Comparison of ENCODE assay signal across 1 cellular context in the genomic region with DNA sequence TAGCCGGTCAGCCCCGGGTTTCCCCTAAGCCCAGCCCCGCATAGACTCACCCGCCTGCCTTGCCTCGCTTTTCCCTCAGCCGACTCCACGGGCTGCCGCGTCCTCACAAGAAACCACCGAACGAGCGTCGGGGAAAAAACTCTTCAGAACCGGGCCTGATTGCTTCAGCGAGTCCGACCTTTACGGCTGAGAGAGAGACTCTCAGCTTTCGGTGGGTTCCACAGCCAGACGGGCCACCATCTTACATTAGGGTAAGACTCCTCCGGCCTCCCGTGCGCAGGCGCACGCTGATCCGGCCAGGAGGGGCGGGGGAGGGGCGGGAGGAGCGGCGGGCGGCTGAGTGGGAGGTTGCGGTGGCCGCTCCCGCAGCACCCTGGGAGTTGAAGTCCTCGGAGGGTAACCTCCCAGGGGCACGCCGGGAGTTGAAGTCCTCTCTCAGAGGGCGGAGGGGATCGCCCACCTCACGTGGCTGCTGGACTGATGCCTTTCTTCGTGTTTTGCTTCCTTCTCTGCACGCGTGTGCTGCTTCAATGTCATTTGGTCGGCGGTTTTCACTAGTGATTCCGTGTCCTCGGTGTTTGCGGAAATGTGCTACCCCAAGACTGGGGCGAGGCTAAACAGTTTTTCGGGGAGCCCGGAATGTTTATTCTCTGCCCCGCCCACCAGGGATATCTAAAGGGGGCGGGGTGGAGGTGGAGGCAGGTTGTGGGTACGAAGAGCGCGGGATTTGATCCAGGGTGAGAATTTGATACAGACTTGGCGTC.
TF ChIP-seq lines count a peak whose summit lies in the region.

A gene with protein sequence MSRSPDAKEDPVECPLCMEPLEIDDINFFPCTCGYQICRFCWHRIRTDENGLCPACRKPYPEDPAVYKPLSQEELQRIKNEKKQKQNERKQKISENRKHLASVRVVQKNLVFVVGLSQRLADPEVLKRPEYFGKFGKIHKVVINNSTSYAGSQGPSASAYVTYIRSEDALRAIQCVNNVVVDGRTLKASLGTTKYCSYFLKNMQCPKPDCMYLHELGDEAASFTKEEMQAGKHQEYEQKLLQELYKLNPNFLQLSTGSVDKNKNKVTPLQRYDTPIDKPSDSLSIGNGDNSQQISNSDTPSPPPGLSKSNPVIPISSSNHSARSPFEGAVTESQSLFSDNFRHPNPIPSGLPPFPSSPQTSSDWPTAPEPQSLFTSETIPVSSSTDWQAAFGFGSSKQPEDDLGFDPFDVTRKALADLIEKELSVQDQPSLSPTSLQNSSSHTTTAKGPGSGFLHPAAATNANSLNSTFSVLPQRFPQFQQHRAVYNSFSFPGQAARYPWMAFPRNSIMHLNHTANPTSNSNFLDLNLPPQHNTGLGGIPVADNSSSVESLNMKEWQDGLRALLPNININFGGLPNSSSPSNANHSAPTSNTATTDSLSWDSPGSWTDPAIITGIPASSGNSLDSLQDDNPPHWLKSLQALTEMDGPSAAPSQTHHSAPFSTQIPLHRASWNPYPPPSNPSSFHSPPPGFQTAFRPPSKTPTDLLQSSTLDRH (minus strand): TSS at position 264 of the 764 bp plus-strand sequence. CDS start 71,771 bp downstream, outside the sequence.

TF ChIP-seq in K562, 482 proteins besides CTCF, POLR2A, EP300 and RAD21 (continued from another document and continues in another):
- TF ChIP-seq, protein P1, sequence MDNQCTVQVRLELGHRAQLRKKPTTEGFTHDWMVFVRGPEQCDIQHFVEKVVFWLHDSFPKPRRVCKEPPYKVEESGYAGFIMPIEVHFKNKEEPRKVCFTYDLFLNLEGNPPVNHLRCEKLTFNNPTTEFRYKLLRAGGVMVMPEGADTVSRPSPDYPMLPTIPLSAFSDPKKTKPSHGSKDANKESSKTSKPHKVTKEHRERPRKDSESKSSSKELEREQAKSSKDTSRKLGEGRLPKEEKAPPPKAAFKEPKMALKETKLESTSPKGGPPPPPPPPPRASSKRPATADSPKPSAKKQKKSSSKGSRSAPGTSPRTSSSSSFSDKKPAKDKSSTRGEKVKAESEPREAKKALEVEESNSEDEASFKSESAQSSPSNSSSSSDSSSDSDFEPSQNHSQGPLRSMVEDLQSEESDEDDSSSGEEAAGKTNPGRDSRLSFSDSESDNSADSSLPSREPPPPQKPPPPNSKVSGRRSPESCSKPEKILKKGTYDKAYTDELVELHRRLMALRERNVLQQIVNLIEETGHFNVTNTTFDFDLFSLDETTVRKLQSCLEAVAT (IDR thresholded peaks at IDR 0.05), result peak; percentile 66 to 84; a peak in 3 of 4 replicates
- TF ChIP-seq MXI1 (IDR thresholded peaks at IDR 0.05; ENCODE audit: low read depth, low read length), result peak; percentile 98
- no peak for TF ChIP-seq TCF7 (IDR thresholded peaks at IDR 0.05; ENCODE audit: borderline replicate concordance)
- TF ChIP-seq ZFPM2 (CRISPR knock-in tag; IDR thresholded peaks at IDR 0.05), result no peak
- TF ChIP-seq, protein P2, sequence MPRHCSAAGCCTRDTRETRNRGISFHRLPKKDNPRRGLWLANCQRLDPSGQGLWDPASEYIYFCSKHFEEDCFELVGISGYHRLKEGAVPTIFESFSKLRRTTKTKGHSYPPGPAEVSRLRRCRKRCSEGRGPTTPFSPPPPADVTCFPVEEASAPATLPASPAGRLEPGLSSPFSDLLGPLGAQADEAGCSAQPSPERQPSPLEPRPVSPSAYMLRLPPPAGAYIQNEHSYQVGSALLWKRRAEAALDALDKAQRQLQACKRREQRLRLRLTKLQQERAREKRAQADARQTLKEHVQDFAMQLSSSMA (CRISPR knock-in tag; IDR thresholded peaks at IDR 0.05), result no peak
- peak; percentile 31 for TF ChIP-seq NFIC (IDR thresholded peaks at IDR 0.05)
- no peak for TF ChIP-seq ID3 (CRISPR knock-in tag; IDR thresholded peaks at IDR 0.05)
- TF ChIP-seq ID3 (tag; IDR thresholded peaks at IDR 0.05), result no peak; the same call in 1 of the 2 replicates
- no peak for TF ChIP-seq SMAD1 (IDR thresholded peaks at IDR 0.05; ENCODE audit: low read depth, low read length, partially characterized antibody)
- TF ChIP-seq LCOR (CRISPR knock-in tag; IDR thresholded peaks at IDR 0.05), result peak; percentile 97
- peak; percentile 98 for TF ChIP-seq RBBP5 (IDR thresholded peaks at IDR 0.05; ENCODE audit: borderline replicate concordance, insufficient read depth, low read length, poor library complexity, severe bottlenecking)
- TF ChIP-seq, protein P3, sequence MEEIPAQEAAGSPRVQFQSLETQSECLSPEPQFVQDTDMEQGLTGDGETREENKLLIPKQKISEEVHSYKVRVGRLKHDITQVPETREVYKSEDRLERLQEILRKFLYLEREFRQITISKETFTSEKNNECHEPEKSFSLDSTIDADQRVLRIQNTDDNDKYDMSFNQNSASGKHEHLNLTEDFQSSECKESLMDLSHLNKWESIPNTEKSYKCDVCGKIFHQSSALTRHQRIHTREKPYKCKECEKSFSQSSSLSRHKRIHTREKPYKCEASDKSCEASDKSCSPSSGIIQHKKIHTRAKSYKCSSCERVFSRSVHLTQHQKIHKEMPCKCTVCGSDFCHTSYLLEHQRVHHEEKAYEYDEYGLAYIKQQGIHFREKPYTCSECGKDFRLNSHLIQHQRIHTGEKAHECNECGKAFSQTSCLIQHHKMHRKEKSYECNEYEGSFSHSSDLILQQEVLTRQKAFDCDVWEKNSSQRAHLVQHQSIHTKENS (CRISPR knock-in tag; IDR thresholded peaks at IDR 0.05), result no peak
- no peak for TF ChIP-seq GABPB2 (CRISPR knock-in tag; conservative IDR thresholded peaks at IDR 0.05)
- no peak for TF ChIP-seq SMARCC2 (IDR thresholded peaks at IDR 0.05; ENCODE audit: low read depth)
- TF ChIP-seq, protein P4, sequence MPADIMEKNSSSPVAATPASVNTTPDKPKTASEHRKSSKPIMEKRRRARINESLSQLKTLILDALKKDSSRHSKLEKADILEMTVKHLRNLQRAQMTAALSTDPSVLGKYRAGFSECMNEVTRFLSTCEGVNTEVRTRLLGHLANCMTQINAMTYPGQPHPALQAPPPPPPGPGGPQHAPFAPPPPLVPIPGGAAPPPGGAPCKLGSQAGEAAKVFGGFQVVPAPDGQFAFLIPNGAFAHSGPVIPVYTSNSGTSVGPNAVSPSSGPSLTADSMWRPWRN (IDR thresholded peaks at IDR 0.05; ENCODE audit: low read depth), result no peak
- no peak for TF ChIP-seq ZNF668 (CRISPR knock-in tag; IDR thresholded peaks at IDR 0.05)
- TF ChIP-seq HMGXB4 (CRISPR knock-in tag; IDR thresholded peaks at IDR 0.05), result peak; percentile 99
- TF ChIP-seq ZNF253 (CRISPR knock-in tag; conservative IDR thresholded peaks at IDR 0.05), result no peak
- no peak for TF ChIP-seq ARHGAP35 (IDR thresholded peaks at IDR 0.05; ENCODE audit: partially characterized antibody)
- no peak; the same call in 1 of the 2 replicates for TF ChIP-seq TFE3 (CRISPR knock-in tag; IDR thresholded peaks at IDR 0.05)
- no peak for TF ChIP-seq CBFA2T2 (conservative IDR thresholded peaks at IDR 0.05)
- TF ChIP-seq GABPA (tag; conservative IDR thresholded peaks at IDR 0.05; ENCODE audit: low read depth), result peak; percentile 64; the same call in 1 of the 2 replicates
- TF ChIP-seq SNRNP70 (optimal IDR thresholded peaks at IDR 0.05; ENCODE audit: low read depth, low read length), result no peak
- peak; percentile 3; the same call in 1 of the 2 replicates for TF ChIP-seq MTA3 (IDR thresholded peaks at IDR 0.05; ENCODE audit: borderline replicate concordance)
- 0 out of 2 replicates have a peak, but pooled peaks have one; percentile 34 for TF ChIP-seq REST (CRISPR knock-in tag; IDR thresholded peaks at IDR 0.05; ENCODE audit: low read depth)
- peak; percentile 98 for TF ChIP-seq KDM5B (IDR thresholded peaks at IDR 0.05; ENCODE audit: insufficient replicate concordance, low read depth, low read length)
- TF ChIP-seq SRSF3 (IDR thresholded peaks at IDR 0.05; ENCODE audit: insufficient read depth, low read length), result 0 out of 2 replicates have a peak, but pooled peaks have one; percentile 59
- peak; percentile 60; the same call in 1 of the 2 replicates for TF ChIP-seq NFATC3 (IDR thresholded peaks at IDR 0.05)
- TF ChIP-seq CC2D1A (IDR thresholded peaks at IDR 0.05), result peak; percentile 11; the same call in 1 of the 2 replicates
- no peak for TF ChIP-seq MEF2A (IDR thresholded peaks at IDR 0.05; ENCODE audit: control insufficient read depth, low read depth, low read length)
- TF ChIP-seq SAP30 (IDR thresholded peaks at IDR 0.05; ENCODE audit: borderline replicate concordance, insufficient read depth, low read depth, low read length, poor library complexity, severe bottlenecking), result peak; percentile 99
- TF ChIP-seq KDM4B (IDR thresholded peaks at IDR 0.05; ENCODE audit: borderline replicate concordance in 2 of 2, low read depth in 1 of 2), result peak in 1 of 2 experiments; percentile 34; a peak in 1 of 4 replicates
- TF ChIP-seq HNRNPUL1 (IDR thresholded peaks at IDR 0.05; ENCODE audit: low read length), result no peak
- no peak for TF ChIP-seq ZBTB8A (IDR thresholded peaks at IDR 0.05; ENCODE audit: partially characterized antibody)
- TF ChIP-seq, protein P5, sequence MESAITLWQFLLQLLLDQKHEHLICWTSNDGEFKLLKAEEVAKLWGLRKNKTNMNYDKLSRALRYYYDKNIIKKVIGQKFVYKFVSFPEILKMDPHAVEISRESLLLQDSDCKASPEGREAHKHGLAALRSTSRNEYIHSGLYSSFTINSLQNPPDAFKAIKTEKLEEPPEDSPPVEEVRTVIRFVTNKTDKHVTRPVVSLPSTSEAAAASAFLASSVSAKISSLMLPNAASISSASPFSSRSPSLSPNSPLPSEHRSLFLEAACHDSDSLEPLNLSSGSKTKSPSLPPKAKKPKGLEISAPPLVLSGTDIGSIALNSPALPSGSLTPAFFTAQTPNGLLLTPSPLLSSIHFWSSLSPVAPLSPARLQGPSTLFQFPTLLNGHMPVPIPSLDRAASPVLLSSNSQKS (CRISPR knock-in tag; IDR thresholded peaks at IDR 0.05), result no peak
- TF ChIP-seq ARID2 (IDR thresholded peaks at IDR 0.05), result no peak
- TF ChIP-seq ZKSCAN3 (CRISPR knock-in tag; IDR thresholded peaks at IDR 0.05), result no peak
- no peak for TF ChIP-seq CBFA2T3 (IDR thresholded peaks at IDR 0.05)
- TF ChIP-seq ZNF699 (CRISPR knock-in tag; IDR thresholded peaks at IDR 0.05; ENCODE audit: insufficient replicate concordance), result no peak
